ENCODE assay signal across 9 cellular contexts in genomic region chr3:12992629-12993021, GRCh38.
DNase-seq lines count a peak whose midpoint lies in the region; ATAC-seq and TF ChIP-seq lines count a peak whose summit lies in the region.
"Had no signal": no experiment of that assay in that cellular context is flagged by ENCODE, and none has a peak within 500 bp of the region (broad histone marks: within the 10 kb centered on the region; RNA-seq: fewer than 3 reads in every experiment).

No MANE protein-coding gene starts in this region.

- H3K4me3 ChIP-seq in mesodermal cell (ENCODE audit: extremely low read depth, insufficient read depth, low read length, poor library complexity, severe bottlenecking) (no peak overlapping the region), transverse colon (no peak overlapping the region)

- TF ChIP-seq CTCF in brain (conservative IDR thresholded peaks at IDR 0.05), result no peak
- TF ChIP-seq CTCF in transverse colon (IDR thresholded peaks at IDR 0.05), result no peak

- no peak overlapping the region for H3K27ac Mint-ChIP-seq in activated naive CD4-positive, alpha-beta T cell treated with anti-CD3 and anti-CD28 coated beads for 36 hours
- H3K27ac Mint-ChIP-seq in brain, result peak overlapping the region in 2 of 5 experiments; percentile 61 to 83

- H3K9me3 ChIP-seq in mesodermal cell (ENCODE audit: control insufficient read depth, low read length) (no peaks in the 10 kb centered on the region), transverse colon (no peaks in the 10 kb centered on the region)

- H3K9me3 Mint-ChIP-seq in activated naive CD4-positive, alpha-beta T cell treated with anti-CD3 and anti-CD28 coated beads for 36 hours, result no peaks in the 10 kb centered on the region
- H3K9me3 Mint-ChIP-seq in brain, result peaks cover 0 to under 1% (median 0%) of the 10 kb centered on the region in 5 experiments

- TF ChIP-seq EP300 in transverse colon (IDR thresholded peaks at IDR 0.05; ENCODE audit: low read depth), result no peak

- H3K27me3 ChIP-seq in transverse colon, result no peaks in the 10 kb centered on the region

- H3K36me3 ChIP-seq in mesodermal cell (ENCODE audit: control insufficient read depth, insufficient read depth, low read length) (no peaks in the 10 kb centered on the region), transverse colon (no peaks in the 10 kb centered on the region)

- CTCF ChIA-PET in activated naive CD4-positive, alpha-beta T cell treated with anti-CD3 and anti-CD28 coated beads for 36 hours (lab: Charles Lee), result interaction anchor here (1.2 to 4.9 kb wide), 3 partner anchors 19 to 101 kb away, joined by 4 to 34 read pairs (median 4); no protein-coding TSS in a partner anchor

- H3K4me1 Mint-ChIP-seq in activated naive CD4-positive, alpha-beta T cell treated with anti-CD3 and anti-CD28 coated beads for 36 hours (ENCODE audit: low read depth), result peaks cover 60% of the 10 kb centered on the region
- peaks cover 46% of the 10 kb centered on the region for H3K4me1 Mint-ChIP-seq in brain

- intact Hi-C loops in activated naive CD4-positive, alpha-beta T cell treated with anti-CD3 and anti-CD28 coated beads for 36 hours (cut with micrococcal nuclease), result no loop called here
- intact Hi-C loops in transverse colon (cut with DNase I; ENCODE audit: low total_unique reads), result no loop called here

- peaks cover 27% of the 10 kb centered on the region for H3K4me1 ChIP-seq in mesodermal cell (ENCODE audit: control insufficient read depth, insufficient read depth, low read length, poor library complexity, severe bottlenecking)
- peaks cover 0 to 21% (median 11%) of the 10 kb centered on the region in 4 donors for H3K4me1 ChIP-seq in transverse colon

- peak overlapping the region; percentile 64 for H3K4me3 Mint-ChIP-seq in activated naive CD4-positive, alpha-beta T cell treated with anti-CD3 and anti-CD28 coated beads for 36 hours
- peak overlapping the region in 4 of 5 experiments; percentile 71 to 78 (median 76) for H3K4me3 Mint-ChIP-seq in brain

- 82 to 84% methylated on average over 3 to 4 of the region's 4 CpGs for WGBS in mesodermal cell (ENCODE audit: insufficient coverage in 2 of 2), 2 experiments
- WGBS in transverse colon (ENCODE audit: low coverage in 1 of 2), 2 donors, result 72% methylated on average over 4 of the region's 4 CpGs; no CpG with 5 or more reads in 1 of the 2 donors

- TF ChIP-seq POLR2A in transverse colon (IDR thresholded peaks at IDR 0.05), result no peak

- DNase-seq in activated naive CD4-positive, alpha-beta T cell treated with anti-CD3 and anti-CD28 coated beads for 36 hours, result peak; percentile 21
- no peak for DNase-seq in activated naive CD4-positive, alpha-beta T cell (lab: John Stamatoyannopoulos, UW)
- DNase-seq in transverse colon, result peak; percentile 8
- no peak for DNase-seq in ACHN
- DNase-seq in COR-L47 (lab: John Stamatoyannopoulos, UW), result no peak
- DNase-seq: KBM-7 had no signal

- ATAC-seq in GM21717 (IDR thresholded peaks at IDR 0.05; ENCODE audit: unreplicated experiment), result no peak

- H3K27ac ChIP-seq in mesodermal cell (ENCODE audit: low read depth, low read length, severe bottlenecking) (peak overlapping the region; percentile 5), transverse colon (peak overlapping the region in 1 of 4 donors; percentile 74)

- in situ Hi-C loops in transverse colon (cut with MboI; ENCODE audit: low pct_ligation_motif_present in 1 of 4, low pct_unique_long_range_greater_than_20kb in 1 of 4, low sequenced_read_pairs in 3 of 4), result no loop called here
- in situ Hi-C loops in ACHN (cut with HindIII; ENCODE audit: low pct_ligation_motif_present, low pct_unique_long_range_greater_than_20kb, low sequenced_read_pairs), result no loop called here

- H3K27me3 Mint-ChIP-seq in activated naive CD4-positive, alpha-beta T cell treated with anti-CD3 and anti-CD28 coated beads for 36 hours (ENCODE audit: low read depth), result no peaks in the 10 kb centered on the region
- H3K27me3 Mint-ChIP-seq in brain, result no peaks in the 10 kb centered on the region

- H3K36me3 Mint-ChIP-seq in activated naive CD4-positive, alpha-beta T cell treated with anti-CD3 and anti-CD28 coated beads for 36 hours (ENCODE audit: low read depth), result no peaks in the 10 kb centered on the region
- peaks cover 5% of the 10 kb centered on the region for H3K36me3 Mint-ChIP-seq in brain

Comparison
In these comparisons a context has a peak if more than half of its experiments do, and no peak if none do; other contexts are left out.
1. DNase-seq: peak in activated naive CD4-positive, alpha-beta T cell treated with anti-CD3 and anti-CD28 coated beads for 36 hours (single experiment) and transverse colon (single experiment); none in activated naive CD4-positive, alpha-beta T cell (0 of 4), ACHN (single experiment) and COR-L47 (single experiment).